Comparison of ENCODE assay signal across 1 cellular context in the genomic region with DNA sequence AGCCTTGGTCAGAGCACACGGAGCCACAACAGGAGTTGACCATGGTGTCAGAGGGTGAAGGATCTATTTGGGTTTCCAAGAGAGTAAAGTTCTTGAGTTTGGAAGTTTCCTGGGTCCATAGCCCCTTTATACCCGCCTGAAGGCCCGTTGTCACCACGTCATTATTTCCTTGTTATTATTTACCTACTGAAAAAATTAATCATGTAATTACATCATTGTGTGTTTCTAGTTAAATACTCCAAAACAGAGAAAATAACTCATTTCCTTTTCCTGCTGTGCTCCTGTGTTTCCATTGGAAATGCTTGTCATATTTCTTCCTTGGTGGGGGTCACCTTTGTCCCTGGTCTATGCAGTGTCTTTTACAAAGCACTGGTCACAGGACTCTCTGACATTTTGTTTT.
TF ChIP-seq lines count a peak whose summit lies in the region.

A gene (minus strand): TSS at position 101 of the 400 bp plus-strand sequence. CDS start 58 bp downstream, at position 43.

TF ChIP-seq in IMR-90, 13 proteins besides CTCF, POLR2A, EP300 and RAD21:
- TF ChIP-seq, protein P1, sequence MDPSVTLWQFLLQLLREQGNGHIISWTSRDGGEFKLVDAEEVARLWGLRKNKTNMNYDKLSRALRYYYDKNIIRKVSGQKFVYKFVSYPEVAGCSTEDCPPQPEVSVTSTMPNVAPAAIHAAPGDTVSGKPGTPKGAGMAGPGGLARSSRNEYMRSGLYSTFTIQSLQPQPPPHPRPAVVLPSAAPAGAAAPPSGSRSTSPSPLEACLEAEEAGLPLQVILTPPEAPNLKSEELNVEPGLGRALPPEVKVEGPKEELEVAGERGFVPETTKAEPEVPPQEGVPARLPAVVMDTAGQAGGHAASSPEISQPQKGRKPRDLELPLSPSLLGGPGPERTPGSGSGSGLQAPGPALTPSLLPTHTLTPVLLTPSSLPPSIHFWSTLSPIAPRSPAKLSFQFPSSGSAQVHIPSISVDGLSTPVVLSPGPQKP (IDR thresholded peaks at IDR 0.05; ENCODE audit: borderline replicate concordance, low read depth, low read length), result no peak
- TF ChIP-seq SMC3 (IDR thresholded peaks at IDR 0.05; ENCODE audit: low read depth, low read length), result no peak
- no peak for TF ChIP-seq RCOR1 (IDR thresholded peaks at IDR 0.05; ENCODE audit: insufficient replicate concordance, low read length)
